ENCODE assay signal across 19 cellular contexts in genomic region chr3:190382082-190382481, GRCh38. TPM values are rescaled to one million over a fixed set of nuclear protein-coding genes. Genes with fewer than 3 reads are reported as not detected.
DNase-seq lines count a peak whose midpoint lies in the region; ATAC-seq, FAIRE-seq and TF ChIP-seq lines count a peak whose summit lies in the region.
"Had no signal": no experiment of that assay in that cellular context is flagged by ENCODE, and none has a peak within 500 bp of the region (broad histone marks: within the 10 kb centered on the region; RNA-seq: fewer than 3 reads in every experiment).

No MANE protein-coding gene starts in this region.

- H3K27ac ChIP-seq in foreskin keratinocyte, result peak overlapping the region; percentile 95
- no peak overlapping the region for H3K27ac ChIP-seq in kidney (ENCODE audit: low read depth in 2 of 2, low read length in 2 of 2)
- H3K27ac ChIP-seq: heart left ventricle, SJSA1 had no signal

- no peaks in the 10 kb centered on the region for H3K27me3 ChIP-seq in adipocyte (replicated peaks; ENCODE audit: control insufficient read depth, insufficient read depth, low read length)
- no peaks in the 10 kb centered on the region for H3K27me3 ChIP-seq in foreskin keratinocyte
- H3K27me3 ChIP-seq: heart left ventricle, SJSA1 had no signal

- no peaks in the 10 kb centered on the region for H3K36me3 Mint-ChIP-seq in T-helper 2 cell treated with Interferon-gamma antibody and Interleukin-4, amounts not matched to agents 5 μg/mL and 100 μg/mL, for 36 hours (ENCODE audit: low read depth)
- H3K36me3 Mint-ChIP-seq: CD8-positive, alpha-beta memory T cell had no signal

- no peak for FAIRE-seq in kidney (lab: Jason Lieb, UNC)

- ATAC-seq in GM21619 (IDR thresholded peaks at IDR 0.05; ENCODE audit: unreplicated experiment) (peak; percentile 37), foreskin keratinocyte (peak; percentile 66), HG03378 (IDR thresholded peaks at IDR 0.05; ENCODE audit: unreplicated experiment) (no peak)
- ATAC-seq: GM23338, heart left ventricle, left ventricle myocardium superior had no signal

- no peak overlapping the region for H3K4me3 Mint-ChIP-seq in T-helper 2 cell treated with Interferon-gamma antibody and Interleukin-4, amounts not matched to agents 5 μg/mL and 100 μg/mL, for 36 hours
- H3K4me3 Mint-ChIP-seq: CD8-positive, alpha-beta memory T cell; dendritic cell treated with granulocyte-macrophage colony-stimulating factor and Interleukin-4, amounts not matched to agents 40 ng/mL and 50 ng/mL, for 4 days; GM23338 had no signal

- TF ChIP-seq CTCF in AG09309 (IDR thresholded peaks at IDR 0.05; ENCODE audit: control insufficient read depth, insufficient read depth, low read depth, low read length, missing control alignments), result no peak
- no peak for TF ChIP-seq CTCF in foreskin keratinocyte (conservative IDR thresholded peaks at IDR 0.05)
- TF ChIP-seq CTCF in kidney (IDR thresholded peaks at IDR 0.05; ENCODE audit: borderline replicate concordance, extremely low read depth, insufficient read depth), result no peak

- no peaks in the 10 kb centered on the region for H3K27me3 Mint-ChIP-seq in T-helper 2 cell treated with Interferon-gamma antibody and Interleukin-4, amounts not matched to agents 5 μg/mL and 100 μg/mL, for 36 hours (ENCODE audit: low read depth)
- H3K27me3 Mint-ChIP-seq: dendritic cell treated with granulocyte-macrophage colony-stimulating factor and Interleukin-4, amounts not matched to agents 40 ng/mL and 50 ng/mL, for 4 days had no signal

- H3K9me3 Mint-ChIP-seq in T-helper 2 cell treated with Interferon-gamma antibody and Interleukin-4, amounts not matched to agents 5 μg/mL and 100 μg/mL, for 36 hours, result no peaks in the 10 kb centered on the region
- H3K9me3 Mint-ChIP-seq: CD8-positive, alpha-beta memory T cell; GM23338 had no signal

- DNase-seq in AG09309 (ENCODE audit: low read depth) (peak; percentile 60), adipocyte (ENCODE audit: low read depth) (peak; percentile 83), foreskin keratinocyte (peak; percentile 95 to 98), kidney (no peak), dermis blood vessel endothelial cell (no peak)
- no peak for DNase-seq in T-helper 2 cell treated with Interferon-gamma antibody and Interleukin-4, amounts not matched to agents 5 μg/mL and 100 μg/mL, for 36 hours (ENCODE audit: low spot score)
- DNase-seq: activated naive CD4-positive, alpha-beta T cell; CD8-positive, alpha-beta memory T cell; heart left ventricle; left ventricle myocardium superior; NCI-H1417 treated with DMSO at 0.1 percent for 48 hours; occipital lobe; stimulated activated CD4-positive, alpha-beta T cell treated with anti-CD3 and anti-CD28 coated beads, Interleukin-2, amount 100 ng/mL, for 24 hours; stimulated activated naive CD4-positive, alpha-beta T cell had no signal

- H3K9ac ChIP-seq in adipocyte (ENCODE audit: low read length) (no peak overlapping the region), kidney (ENCODE audit: low read length in 2 of 2) (no peak overlapping the region)

- H3K27ac Mint-ChIP-seq in T-helper 2 cell treated with Interferon-gamma antibody and Interleukin-4, amounts not matched to agents 5 μg/mL and 100 μg/mL, for 36 hours, result no peak overlapping the region
- H3K27ac Mint-ChIP-seq: CD8-positive, alpha-beta memory T cell; dendritic cell treated with granulocyte-macrophage colony-stimulating factor and Interleukin-4, amounts not matched to agents 40 ng/mL and 50 ng/mL, for 4 days; GM23338 had no signal

- H3K36me3 ChIP-seq in adipocyte (ENCODE audit: control insufficient read depth, insufficient read depth, low read length, severe bottlenecking) (no peaks in the 10 kb centered on the region), kidney (ENCODE audit: control insufficient read depth in 1 of 2, insufficient read depth in 2 of 2, low read length in 2 of 2) (no peaks in the 10 kb centered on the region)
- H3K36me3 ChIP-seq: heart left ventricle, SJSA1 had no signal

- H3K4me3 ChIP-seq in AG09309 (ENCODE audit: control insufficient read depth, low read depth, low read length), result no peak overlapping the region
- no peak overlapping the region for H3K4me3 ChIP-seq in adipocyte (ENCODE audit: low read length)
- no peak overlapping the region for H3K4me3 ChIP-seq in kidney (ENCODE audit: low read length in 2 of 2)
- H3K4me3 ChIP-seq: GM23338, heart left ventricle, SJSA1 had no signal

- H3K9me3 ChIP-seq in adipocyte (ENCODE audit: control insufficient read depth, low read length) (no peaks in the 10 kb centered on the region), kidney (ENCODE audit: control insufficient read depth in 1 of 2, low read length in 2 of 2) (no peaks in the 10 kb centered on the region)
- H3K9me3 ChIP-seq: heart left ventricle, SJSA1 had no signal

- H3K4me1 Mint-ChIP-seq in T-helper 2 cell treated with Interferon-gamma antibody and Interleukin-4, amounts not matched to agents 5 μg/mL and 100 μg/mL, for 36 hours (ENCODE audit: low read depth), result peaks cover 3% of the 10 kb centered on the region
- H3K4me1 Mint-ChIP-seq: CD8-positive, alpha-beta memory T cell had no signal

- H3K4me1 ChIP-seq in adipocyte (ENCODE audit: control insufficient read depth, insufficient read depth, low read length), result peaks cover 24% of the 10 kb centered on the region
- H3K4me1 ChIP-seq in foreskin keratinocyte, result peaks cover 36% of the 10 kb centered on the region
- H3K4me1 ChIP-seq in kidney (ENCODE audit: control insufficient read depth in 1 of 2, insufficient read depth in 1 of 2, low read depth in 1 of 2, low read length in 2 of 2), result no peaks in the 10 kb centered on the region
- H3K4me1 ChIP-seq: heart left ventricle had no signal

- intact Hi-C loops in kidney (cut with DNase I), result no loop called here

RNA-seq across cellular contexts. Expression of gene CLDN16, which starts 5.9 kb away (rescaled TPM):
- 0.04 TPM in 1 of 2 replicates, not detected in the other for total RNA-seq in foreskin keratinocyte
- not detected in 2 replicates for polyA plus RNA-seq in foreskin keratinocyte
- total RNA-seq in kidney, result 27.3 TPM
- 28.4 TPM for polyA plus RNA-seq in kidney (ENCODE audit: insufficient read depth, low read depth, low replicate concordance)
- 0.09 and 0.34 TPM in 2 replicates for total RNA-seq in dermis blood vessel endothelial cell
- total RNA-seq: CD8-positive, alpha-beta memory T cell; GM23338; left ventricle myocardium superior had no signal
- polyA plus RNA-seq: CD8-positive, alpha-beta memory T cell; heart left ventricle had no signal

RNA-seq across cellular contexts. Expression of gene CLDN1, which starts 59.8 kb away (rescaled TPM):
- total RNA-seq in foreskin keratinocyte (1.9 and 5.4 TPM in 2 replicates), kidney (86.0 TPM), dermis blood vessel endothelial cell (0.68 and 0.79 TPM in 2 replicates)
- polyA plus RNA-seq in foreskin keratinocyte (0.99 and 3.0 TPM in 2 replicates), kidney (ENCODE audit: insufficient read depth, low read depth, low replicate concordance) (6.2 TPM)
- polyA plus RNA-seq: CD8-positive, alpha-beta memory T cell had no signal

Comparison
In these comparisons a context has a peak if more than half of its experiments do, and no peak if none do; other contexts are left out.
1. DNase-seq: peak in AG09309 (single experiment), adipocyte (single experiment) and foreskin keratinocyte (2 of 2); none in kidney (single experiment), dermis blood vessel endothelial cell (single experiment) and T-helper 2 cell treated with Interferon-gamma antibody and Interleukin-4, amounts not matched to agents 5 μg/mL and 100 μg/mL, for 36 hours (single experiment).
2. RNA of gene CLDN16, which starts 5.9 kb away (total RNA-seq): 27.3 TPM in kidney (single experiment); 0.09 to 0.34 TPM in dermis blood vessel endothelial cell and 0.04 TPM in foreskin keratinocyte; every median in the first group is over 10 times any median in the second.
3. RNA of gene CLDN1, which starts 59.8 kb away (total RNA-seq): 86.0 TPM in kidney (single experiment); 1.9 to 5.4 TPM in foreskin keratinocyte and 0.68 to 0.79 TPM in dermis blood vessel endothelial cell; every median in the first group is over 10 times any median in the second.